ENCODE assay signal across 15 cellular contexts in the genomic region with DNA sequence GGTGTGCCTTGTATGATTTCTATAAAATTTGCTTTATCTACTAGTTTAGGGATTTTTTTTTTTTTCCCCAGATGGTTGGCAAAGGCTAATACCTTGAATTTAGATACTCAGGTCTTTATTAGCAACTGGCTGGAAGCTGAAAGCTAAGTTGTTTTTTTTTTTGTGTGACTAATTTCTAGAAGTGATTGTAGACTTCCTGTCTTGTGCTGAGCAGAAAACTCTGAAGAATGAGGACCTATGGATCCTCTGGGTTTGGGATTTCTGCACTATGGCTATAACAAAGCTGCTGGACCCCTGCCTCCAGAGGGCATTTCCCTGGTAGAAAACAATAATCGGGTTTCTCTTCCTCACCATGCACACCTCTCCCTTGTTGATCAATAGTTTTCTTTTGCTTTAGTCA. TPM values are rescaled to one million over a fixed set of nuclear protein-coding genes. Genes with fewer than 3 reads are reported as not detected.
DNase-seq lines count a peak whose midpoint lies in the region; ATAC-seq and TF ChIP-seq lines count a peak whose summit lies in the region.
"Had no signal": no experiment of that assay in that cellular context is flagged by ENCODE, and none has a peak within 500 bp of the region (broad histone marks: within the 10 kb centered on the region; RNA-seq: fewer than 3 reads in every experiment).

No MANE protein-coding gene starts in this region.

- H3K9me2 ChIP-seq in SK-N-SH, result no peaks in the 10 kb centered on the region

- H3K27ac Mint-ChIP-seq in activated T-helper 17 cell treated with anti-CD3 and anti-CD28 coated beads, Interleukin-2, amount 50 U/mL, for 72 hours, result peak overlapping the region; percentile 81

- CTCF ChIA-PET in SK-N-SH (lab: Yijun Ruan, JAX), result interaction anchor here (1.2 kb wide), 1 partner anchor 86 kb away, joined by 4 read pairs; no protein-coding TSS in a partner anchor

- no peak for TF ChIP-seq RAD21 in SK-N-SH (IDR thresholded peaks at IDR 0.05; ENCODE audit: low read length)

- no peak for DNase-seq in SK-N-SH
- peak; percentile 20 for DNase-seq in GM03348 (ENCODE audit: low spot score)
- DNase-seq in NCI-H345 treated with DMSO at 0.1 percent for 48 hours (lab: John Stamatoyannopoulos, UW; ENCODE audit: unreplicated experiment), result no peak
- no peak for DNase-seq in NCI-H1436 treated with DMSO at 0.1 percent for 48 hours (lab: John Stamatoyannopoulos, UW)
- no peak for DNase-seq in NOMO-1 treated with DMSO at 0.1 percent for 48 hours (lab: John Stamatoyannopoulos, UW; ENCODE audit: unreplicated experiment)
- DNase-seq: 8988T, caudate nucleus, DMS53, esophagus squamous epithelium, NCI-H2081 treated with DMSO at 0.1 percent for 48 hours, sigmoid colon, tibial artery had no signal

- H3K4me3 Mint-ChIP-seq in activated T-helper 17 cell treated with anti-CD3 and anti-CD28 coated beads, Interleukin-2, amount 50 U/mL, for 72 hours, result peak overlapping the region; percentile 78

- H2AFZ ChIP-seq in SK-N-SH (ENCODE audit: low read depth), result no peak overlapping the region

- POLR2A ChIA-PET in SK-N-SH (lab: Yijun Ruan, JAX), result interaction anchor here (0.6 kb wide), 1 partner anchor 222 kb away, joined by 6 read pairs; no protein-coding TSS in a partner anchor

- H3K9me3 ChIP-seq in SK-N-SH (no peaks in the 10 kb centered on the region), mesodermal cell (ENCODE audit: control insufficient read depth, low read length) (no peaks in the 10 kb centered on the region)
- H3K9me3 ChIP-seq: esophagus squamous epithelium, sigmoid colon, tibial artery had no signal

- no peaks in the 10 kb centered on the region for H3K9me3 Mint-ChIP-seq in activated T-helper 17 cell treated with anti-CD3 and anti-CD28 coated beads, Interleukin-2, amount 50 U/mL, for 72 hours

- H3K4me1 ChIP-seq in SK-N-SH (ENCODE audit: control insufficient read depth in 1 of 2, insufficient read depth in 2 of 2, low read depth in 1 of 2, low read length in 1 of 2) (peaks cover 13 to 24% of the 10 kb centered on the region in 2 experiments; a peak in 3 of 4 replicates), mesodermal cell (ENCODE audit: control insufficient read depth, insufficient read depth, low read length, poor library complexity, severe bottlenecking) (peaks cover 22% of the 10 kb centered on the region)

- no peaks in the 10 kb centered on the region for H3K27me3 ChIP-seq in SK-N-SH (ENCODE audit: insufficient read depth)
- H3K27me3 ChIP-seq: esophagus squamous epithelium, sigmoid colon, tibial artery had no signal

- H3K79me2 ChIP-seq in SK-N-SH (ENCODE audit: insufficient read depth), result peaks cover 100% of the 10 kb centered on the region

- TF ChIP-seq EP300 in SK-N-SH (IDR thresholded peaks at IDR 0.05; ENCODE audit: borderline replicate concordance in 1 of 2, low read depth in 1 of 2, low read length in 1 of 2), result no peak

- H3K27ac ChIP-seq in SK-N-SH (ENCODE audit: low read depth in 2 of 2, low read length in 1 of 2) (peak overlapping the region in 1 of 2 experiments; percentile 19; a peak in 2 of 4 replicates), mesodermal cell (ENCODE audit: low read depth, low read length, severe bottlenecking) (peak overlapping the region; percentile 3)
- H3K27ac ChIP-seq: tibial artery had no signal

- H3K36me3 Mint-ChIP-seq in activated T-helper 17 cell treated with anti-CD3 and anti-CD28 coated beads, Interleukin-2, amount 50 U/mL, for 72 hours (ENCODE audit: low read depth), result peaks cover 96% of the 10 kb centered on the region

- peaks cover 29 to 42% of the 10 kb centered on the region in 2 experiments for H3K36me3 ChIP-seq in SK-N-SH (replicated peaks in 1 of 2; ENCODE audit: control insufficient read depth in 1 of 2, insufficient read depth in 2 of 2, low read length in 1 of 2)
- H3K36me3 ChIP-seq in mesodermal cell (ENCODE audit: control insufficient read depth, insufficient read depth, low read length), result peaks cover 90% of the 10 kb centered on the region

- WGBS in SK-N-SH (ENCODE audit: low lambda C conversion rate), result 83% methylated on average over 1 of the region's 1 CpG
- no CpG with 5 or more reads among the region's 1 CpG for WGBS in mesodermal cell (ENCODE audit: insufficient coverage in 2 of 2), 2 experiments

- no peaks in the 10 kb centered on the region for H3K27me3 Mint-ChIP-seq in activated T-helper 17 cell treated with anti-CD3 and anti-CD28 coated beads, Interleukin-2, amount 50 U/mL, for 72 hours

- ATAC-seq in SK-N-SH treated with all-trans-retinoic acid at 6 μM for 48 hours, result no peak
- peak; percentile 48 for ATAC-seq in activated T-helper 17 cell treated with anti-CD3 and anti-CD28 coated beads, Interleukin-2, amount 50 U/mL, for 72 hours (replicated peaks)

- no peak for TF ChIP-seq CTCF in SK-N-SH (IDR thresholded peaks at IDR 0.05)

- no peak overlapping the region for H3K9ac ChIP-seq in SK-N-SH

- H4K20me1 ChIP-seq in SK-N-SH (ENCODE audit: insufficient read depth), result peaks cover 61% of the 10 kb centered on the region

- H3K4me1 Mint-ChIP-seq in activated T-helper 17 cell treated with anti-CD3 and anti-CD28 coated beads, Interleukin-2, amount 50 U/mL, for 72 hours, result peaks cover 42% of the 10 kb centered on the region

- peak overlapping the region; percentile 17; the same call in 1 of the 2 replicates for H3K4me2 ChIP-seq in SK-N-SH

- peaks cover 12% of the 10 kb centered on the region for H3F3A ChIP-seq in SK-N-SH (replicated peaks; ENCODE audit: insufficient read depth)

- H3K4me3 ChIP-seq in SK-N-SH (ENCODE audit: low read depth in 2 of 2, low read length in 1 of 2) (no peak overlapping the region), mesodermal cell (ENCODE audit: extremely low read depth, insufficient read depth, low read length, poor library complexity, severe bottlenecking) (no peak overlapping the region)
- H3K4me3 ChIP-seq: esophagus squamous epithelium, sigmoid colon, tibial artery had no signal

TF ChIP-seq in SK-N-SH, 30 proteins besides CTCF, POLR2A, EP300 and RAD21:
- no peak for TF ChIP-seq NRF1 (IDR thresholded peaks at IDR 0.05; ENCODE audit: low read depth, low read length)
- no peak for TF ChIP-seq CHD2 (IDR thresholded peaks at IDR 0.05; ENCODE audit: low read length, partially characterized antibody)
- no peak for TF ChIP-seq JUND (IDR thresholded peaks at IDR 0.05)

TF ChIP-seq in SK-N-SH treated with all-trans-retinoic acid at 6 μM for 48 hours, 23 proteins besides CTCF, POLR2A, EP300 and RAD21 (continues in another document):
- TF ChIP-seq ESRRG (CRISPR knock-in tag; IDR thresholded peaks at IDR 0.05), result no peak
- no peak for TF ChIP-seq ZNF70 (CRISPR knock-in tag; IDR thresholded peaks at IDR 0.05)
- TF ChIP-seq ARNTL (CRISPR knock-in tag; IDR thresholded peaks at IDR 0.05; ENCODE audit: borderline replicate concordance, low read depth), result no peak
- no peak for TF ChIP-seq PPARA (CRISPR knock-in tag; IDR thresholded peaks at IDR 0.05; ENCODE audit: borderline replicate concordance)
- no peak for TF ChIP-seq ZC3H10 (CRISPR knock-in tag; IDR thresholded peaks at IDR 0.05)
- TF ChIP-seq, protein P1, sequence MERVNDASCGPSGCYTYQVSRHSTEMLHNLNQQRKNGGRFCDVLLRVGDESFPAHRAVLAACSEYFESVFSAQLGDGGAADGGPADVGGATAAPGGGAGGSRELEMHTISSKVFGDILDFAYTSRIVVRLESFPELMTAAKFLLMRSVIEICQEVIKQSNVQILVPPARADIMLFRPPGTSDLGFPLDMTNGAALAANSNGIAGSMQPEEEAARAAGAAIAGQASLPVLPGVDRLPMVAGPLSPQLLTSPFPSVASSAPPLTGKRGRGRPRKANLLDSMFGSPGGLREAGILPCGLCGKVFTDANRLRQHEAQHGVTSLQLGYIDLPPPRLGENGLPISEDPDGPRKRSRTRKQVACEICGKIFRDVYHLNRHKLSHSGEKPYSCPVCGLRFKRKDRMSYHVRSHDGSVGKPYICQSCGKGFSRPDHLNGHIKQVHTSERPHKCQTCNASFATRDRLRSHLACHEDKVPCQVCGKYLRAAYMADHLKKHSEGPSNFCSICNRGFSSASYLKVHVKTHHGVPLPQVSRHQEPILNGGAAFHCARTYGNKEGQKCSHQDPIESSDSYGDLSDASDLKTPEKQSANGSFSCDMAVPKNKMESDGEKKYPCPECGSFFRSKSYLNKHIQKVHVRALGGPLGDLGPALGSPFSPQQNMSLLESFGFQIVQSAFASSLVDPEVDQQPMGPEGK (CRISPR knock-in tag; IDR thresholded peaks at IDR 0.05; ENCODE audit: borderline replicate concordance), result no peak
- no peak for TF ChIP-seq CSDC2 (CRISPR knock-in tag; IDR thresholded peaks at IDR 0.05)
- no peak for TF ChIP-seq ZNF565 (CRISPR knock-in tag; conservative IDR thresholded peaks at IDR 0.05; ENCODE audit: low read depth)
- no peak for TF ChIP-seq TOX (CRISPR knock-in tag; IDR thresholded peaks at IDR 0.05; ENCODE audit: borderline replicate concordance)
- TF ChIP-seq ZFP3 (CRISPR knock-in tag; IDR thresholded peaks at IDR 0.05), result no peak
- TF ChIP-seq TCF4 (CRISPR knock-in tag; IDR thresholded peaks at IDR 0.05; ENCODE audit: borderline replicate concordance), result no peak
- no peak for TF ChIP-seq OSR1 (CRISPR knock-in tag; IDR thresholded peaks at IDR 0.05)

RNA-seq across cellular contexts. Expression of a gene that starts 10.0 kb away (rescaled TPM):
- 69.7 and 94.4 TPM in 2 replicates for polyA plus RNA-seq in SK-N-SH (2012; rRNA removed)
- polyA plus RNA-seq in SK-N-SH (2012; cell fraction: cytosol; rRNA removed), result 64.6 and 67.6 TPM in 2 replicates
- polyA plus RNA-seq in SK-N-SH (2012; cell fraction: nucleus; rRNA removed), result 179 and 208 TPM in 2 replicates
- 100 to 1,000 TPM; 107 to 158 TPM for total RNA-seq in activated T-helper 17 cell treated with anti-CD3 and anti-CD28 coated beads, Interleukin-2, amount 50 U/mL, for 72 hours
- 71.8 TPM for polyA plus RNA-seq in mesodermal cell (2013, experiment 1 of 2)
- polyA plus RNA-seq in mesodermal cell (2013, experiment 2 of 2), result 62.7 TPM

RNA-seq across cellular contexts. Expression of a gene that starts 30.0 kb away (rescaled TPM):
- polyA plus RNA-seq in SK-N-SH (2012; rRNA removed), result 30.3 and 41.9 TPM in 2 replicates
- 44.9 and 50.7 TPM in 2 replicates for polyA plus RNA-seq in SK-N-SH (2012; cell fraction: cytosol; rRNA removed)
- 26.5 and 40.0 TPM in 2 replicates for polyA plus RNA-seq in SK-N-SH (2012; cell fraction: nucleus; rRNA removed)
- total RNA-seq in activated T-helper 17 cell treated with anti-CD3 and anti-CD28 coated beads, Interleukin-2, amount 50 U/mL, for 72 hours, result 10 to 100 TPM; 13.4 to 33.7 TPM
- polyA plus RNA-seq in mesodermal cell (2013, experiment 1 of 2), result 9.3 TPM
- polyA plus RNA-seq in mesodermal cell (2013, experiment 2 of 2), result 12.5 TPM
